In genomic region chr20:6228302-6228843, GRCh38 we compare ENCODE assay signal across 7 cellular contexts.
"Had no signal": no experiment of that assay in that cellular context is flagged by ENCODE, and none has a peak within 500 bp of the region (broad histone marks: within the 10 kb centered on the region; RNA-seq: fewer than 3 reads in every experiment).

No MANE protein-coding gene starts in this region.

- H3K4me3 ChIP-seq: K562 had no signal

- H3K9ac ChIP-seq: KMS-11 had no signal

- H3K4me2 ChIP-seq: KMS-11 had no signal

- H3K27ac ChIP-seq: HL-60, KMS-11 had no signal

- ATAC-seq: HepG2, K562 had no signal

- DNase-seq: IMR-90, KBM-7, KG1 had no signal
